8 cellular contexts compared by ENCODE assay signal in genomic region chr7:141738592-141739013, GRCh38. TPM values are rescaled to one million over a fixed set of nuclear protein-coding genes. Genes with fewer than 3 reads are reported as not detected.
DNase-seq lines count a peak whose midpoint lies in the region; ATAC-seq and TF ChIP-seq lines count a peak whose summit lies in the region.

No MANE protein-coding gene starts in this region.

- no peaks in the 10 kb centered on the region for H3K9me3 Mint-ChIP-seq in CD4-positive, CD25-positive, alpha-beta regulatory T cell

- no peaks in the 10 kb centered on the region for H3K27me3 Mint-ChIP-seq in CD4-positive, CD25-positive, alpha-beta regulatory T cell

- peak overlapping the region; percentile 88 for H3K27ac ChIP-seq in CD4-positive, CD25-positive, alpha-beta regulatory T cell (ENCODE audit: insufficient read depth, low read length, poor library complexity, severe bottlenecking)
- peak overlapping the region; percentile 80 for H3K27ac ChIP-seq in KMS-11
- peak overlapping the region; percentile 80 to 84 for H3K27ac ChIP-seq in coronary artery
- H3K27ac ChIP-seq in neural cell (ENCODE audit: low read length), result peak overlapping the region; percentile 87

- no peaks in the 10 kb centered on the region for H3K9me2 ChIP-seq in neural cell (ENCODE audit: insufficient read depth, low read length)

- no peak for ATAC-seq in CD4-positive, CD25-positive, alpha-beta regulatory T cell (ENCODE audit: low read depth in 2 of 2)
- ATAC-seq in GM19467 (IDR thresholded peaks at IDR 0.05; ENCODE audit: unreplicated experiment), result no peak

- H3K4me1 ChIP-seq in CD4-positive, CD25-positive, alpha-beta regulatory T cell (ENCODE audit: control insufficient read depth, insufficient read depth, low read length, poor library complexity, severe bottlenecking), result peaks cover 32% of the 10 kb centered on the region
- H3K4me1 ChIP-seq in KMS-11 (ENCODE audit: low read depth, poor library complexity, severe bottlenecking), result peaks cover 28% of the 10 kb centered on the region

- H3K4me2 ChIP-seq in KMS-11 (peak overlapping the region; percentile 84), neural cell (ENCODE audit: low read length) (peak overlapping the region; percentile 85)

- peak overlapping the region; percentile 68 for H3K9ac ChIP-seq in KMS-11
- peak overlapping the region; percentile 83 for H3K9ac ChIP-seq in neural cell (ENCODE audit: low read length)

- H2AFZ ChIP-seq in KMS-11 (ENCODE audit: low read depth) (peak overlapping the region; percentile 54), neural cell (ENCODE audit: low read depth, low read length) (peak overlapping the region; percentile 51)

- H3K4me3 Mint-ChIP-seq in CD4-positive, CD25-positive, alpha-beta regulatory T cell, result peak overlapping the region; percentile 94 to 99 (median 97)

- peaks cover 20 to 56% (median 31%) of the 10 kb centered on the region in 4 donors for H3K4me1 Mint-ChIP-seq in CD4-positive, CD25-positive, alpha-beta regulatory T cell

- peaks cover 26% of the 10 kb centered on the region for H3K36me3 Mint-ChIP-seq in CD4-positive, CD25-positive, alpha-beta regulatory T cell

- no peak for DNase-seq in CD4-positive, CD25-positive, alpha-beta regulatory T cell
- no peak for DNase-seq in coronary artery (ENCODE audit: low spot score)
- DNase-seq in NCI-H1417 treated with DMSO at 0.1 percent for 48 hours (lab: John Stamatoyannopoulos, UW), result no peak
- DNase-seq in NCI-H510A treated with DMSO at 0.1 percent for 48 hours (lab: John Stamatoyannopoulos, UW), result no peak
- no peak for DNase-seq in cortex of kidney (lab: John Stamatoyannopoulos, UW)

- H3K9me3 ChIP-seq in CD4-positive, CD25-positive, alpha-beta regulatory T cell (ENCODE audit: control insufficient read depth in 2 of 2, low read length in 2 of 2), result no peaks in the 10 kb centered on the region
- no peaks in the 10 kb centered on the region for H3K9me3 ChIP-seq in neural cell (ENCODE audit: low read length)

- peak overlapping the region; percentile 97 to 99 (median 98) for H3K27ac Mint-ChIP-seq in CD4-positive, CD25-positive, alpha-beta regulatory T cell

- peaks cover 4% of the 10 kb centered on the region for H3F3A ChIP-seq in neural cell (ENCODE audit: insufficient read depth, low read length, poor library complexity, severe bottlenecking)

- peak; percentile 57 for TF ChIP-seq CTCF in KMS-11 (conservative IDR thresholded peaks at IDR 0.05; ENCODE audit: low read depth, low read length)
- TF ChIP-seq CTCF in coronary artery (IDR thresholded peaks at IDR 0.05), result no peak
- TF ChIP-seq CTCF in neural cell (IDR thresholded peaks at IDR 0.05; ENCODE audit: poor library complexity, severe bottlenecking), result no peak

- H4K20me1 ChIP-seq in KMS-11 (ENCODE audit: insufficient read depth) (no peaks in the 10 kb centered on the region), neural cell (ENCODE audit: insufficient read depth) (no peaks in the 10 kb centered on the region)

- no peak for TF ChIP-seq EP300 in neural cell (conservative IDR thresholded peaks at IDR 0.05; ENCODE audit: poor library complexity, severe bottlenecking)

- no peak for TF ChIP-seq RAD21 in neural cell (conservative IDR thresholded peaks at IDR 0.05)

- no peaks in the 10 kb centered on the region for H3K27me3 ChIP-seq in CD4-positive, CD25-positive, alpha-beta regulatory T cell (ENCODE audit: control insufficient read depth, insufficient read depth, low read length)
- H3K27me3 ChIP-seq in KMS-11 (ENCODE audit: insufficient read depth, low read depth) (no peaks in the 10 kb centered on the region), neural cell (ENCODE audit: insufficient read depth, low read depth, low read length) (no peaks in the 10 kb centered on the region)

- peak overlapping the region; percentile 97 for H3K4me3 ChIP-seq in CD4-positive, CD25-positive, alpha-beta regulatory T cell (ENCODE audit: low read depth, low read length)
- H3K4me3 ChIP-seq in KMS-11 (IDR thresholded peaks at IDR 0.05; ENCODE audit: insufficient read depth, low read depth, low read length) (peak overlapping the region; percentile 69), coronary artery (peak overlapping the region; percentile 88), neural cell (ENCODE audit: low read length) (peak overlapping the region; percentile 75)

- H3K36me3 ChIP-seq in CD4-positive, CD25-positive, alpha-beta regulatory T cell (ENCODE audit: control insufficient read depth, insufficient read depth, low read length), result peaks cover 37% of the 10 kb centered on the region
- H3K36me3 ChIP-seq in KMS-11 (ENCODE audit: insufficient read depth) (peaks cover 21% of the 10 kb centered on the region; the same call in 1 of the 2 replicates), neural cell (ENCODE audit: insufficient read depth, low read length) (no peaks in the 10 kb centered on the region)

- H3K79me2 ChIP-seq in KMS-11 (ENCODE audit: insufficient read depth, low read depth) (peaks cover 32% of the 10 kb centered on the region), neural cell (replicated peaks; ENCODE audit: insufficient read depth, low read length) (peaks cover 28% of the 10 kb centered on the region)

TF ChIP-seq in neural cell, 6 proteins besides CTCF, POLR2A, EP300 and RAD21:
- TF ChIP-seq MXI1 (conservative IDR thresholded peaks at IDR 0.05; ENCODE audit: poor library complexity, severe bottlenecking) (peak; percentile 45), REST (IDR thresholded peaks at IDR 0.05; ENCODE audit: borderline replicate concordance) (no peak)

RNA-seq across cellular contexts. Expression of gene SSBP1, which starts 0.4 kb away (rescaled TPM):
- total RNA-seq in CD4-positive, CD25-positive, alpha-beta regulatory T cell, result 77.4 TPM
- 100 to 1,000 TPM; 286 to 331 (median 305) TPM for polyA plus RNA-seq in CD4-positive, CD25-positive, alpha-beta regulatory T cell
- 233 and 296 TPM in 2 replicates for polyA plus RNA-seq in neural cell
- 121 and 168 TPM in 2 replicates for polyA minus RNA-seq in neural cell

RNA-seq across cellular contexts. Expression of gene TAS2R3, which starts 25.3 kb away (rescaled TPM):
- 0.59 TPM for total RNA-seq in CD4-positive, CD25-positive, alpha-beta regulatory T cell
- polyA plus RNA-seq in CD4-positive, CD25-positive, alpha-beta regulatory T cell, result not detected
- polyA plus RNA-seq in neural cell, result not detected in 2 replicates
- polyA minus RNA-seq in neural cell, result 11.6 and 13.6 TPM in 2 replicates

RNA-seq across cellular contexts. Expression of gene WEE2, which starts 30.4 kb away (rescaled TPM):
- not detected for total RNA-seq in CD4-positive, CD25-positive, alpha-beta regulatory T cell
- not detected for polyA plus RNA-seq in CD4-positive, CD25-positive, alpha-beta regulatory T cell
- polyA plus RNA-seq in neural cell, result 0.34 and 0.63 TPM in 2 replicates
- 0.24 and 1.4 TPM in 2 replicates for polyA minus RNA-seq in neural cell

RNA-seq across cellular contexts. Expression of gene DENND11, which starts 36.6 kb away (rescaled TPM):
- total RNA-seq in CD4-positive, CD25-positive, alpha-beta regulatory T cell, result 47.7 TPM
- 10 to 100 TPM; 10.8 to 14.5 (median 11.1) TPM for polyA plus RNA-seq in CD4-positive, CD25-positive, alpha-beta regulatory T cell
- 24.5 and 24.6 TPM in 2 replicates for polyA plus RNA-seq in neural cell
- polyA minus RNA-seq in neural cell, result 40.7 and 43.5 TPM in 2 replicates

RNA-seq across cellular contexts. Expression of gene TAS2R4, which starts 37.9 kb away (rescaled TPM):
- total RNA-seq in CD4-positive, CD25-positive, alpha-beta regulatory T cell, result 0.32 TPM
- polyA plus RNA-seq in CD4-positive, CD25-positive, alpha-beta regulatory T cell, result not detected
- polyA plus RNA-seq in neural cell, result 2.3 and 2.4 TPM in 2 replicates
- 10.0 and 15.9 TPM in 2 replicates for polyA minus RNA-seq in neural cell
